1 cellular context compared by ENCODE assay signal in the genomic region with DNA sequence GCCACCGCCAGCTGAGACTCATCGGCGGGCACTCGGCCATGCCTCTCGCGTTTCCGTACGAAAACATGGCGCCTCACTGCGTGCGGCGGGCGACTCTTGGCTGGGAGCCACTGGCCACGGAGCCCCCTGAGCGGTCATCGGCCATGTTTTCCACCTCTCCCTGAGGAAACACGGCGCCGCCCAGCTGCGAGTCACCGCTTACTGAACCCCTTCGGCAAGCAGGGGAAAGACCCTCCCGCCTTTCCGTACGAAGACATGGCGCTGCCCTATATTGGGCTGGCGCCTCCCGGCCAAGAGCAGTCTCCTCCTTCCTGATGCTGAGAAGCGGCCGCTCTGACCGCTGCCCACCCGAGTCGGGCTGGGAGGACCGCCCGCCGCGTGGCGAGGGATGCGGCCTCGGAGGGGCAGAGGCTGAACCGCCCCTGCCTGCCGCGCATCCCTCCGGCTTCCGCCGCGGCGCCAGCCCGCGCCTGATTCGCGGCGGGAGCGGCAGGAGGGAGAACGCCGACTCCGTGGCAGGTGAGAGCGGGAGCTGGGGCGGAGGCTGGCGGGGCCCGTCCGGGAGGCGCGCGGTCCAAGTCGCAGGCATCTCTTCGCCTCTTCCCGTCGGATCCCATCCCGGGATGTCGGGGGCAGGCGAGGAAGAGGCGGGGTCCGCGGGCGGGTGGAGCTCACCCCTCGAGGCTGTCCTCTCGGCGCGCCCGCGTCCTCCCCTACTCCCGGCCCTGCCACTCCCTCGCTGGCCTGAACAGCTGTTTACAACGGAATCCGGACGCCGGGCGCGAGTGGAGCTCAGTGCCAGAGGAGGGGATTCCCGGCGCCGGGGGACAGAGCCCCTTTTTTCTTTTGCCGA.
TF ChIP-seq lines count a peak whose summit lies in the region.

A gene with protein sequence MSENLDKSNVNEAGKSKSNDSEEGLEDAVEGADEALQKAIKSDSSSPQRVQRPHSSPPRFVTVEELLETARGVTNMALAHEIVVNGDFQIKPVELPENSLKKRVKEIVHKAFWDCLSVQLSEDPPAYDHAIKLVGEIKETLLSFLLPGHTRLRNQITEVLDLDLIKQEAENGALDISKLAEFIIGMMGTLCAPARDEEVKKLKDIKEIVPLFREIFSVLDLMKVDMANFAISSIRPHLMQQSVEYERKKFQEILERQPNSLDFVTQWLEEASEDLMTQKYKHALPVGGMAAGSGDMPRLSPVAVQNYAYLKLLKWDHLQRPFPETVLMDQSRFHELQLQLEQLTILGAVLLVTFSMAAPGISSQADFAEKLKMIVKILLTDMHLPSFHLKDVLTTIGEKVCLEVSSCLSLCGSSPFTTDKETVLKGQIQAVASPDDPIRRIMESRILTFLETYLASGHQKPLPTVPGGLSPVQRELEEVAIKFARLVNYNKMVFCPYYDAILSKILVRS (plus strand): TSS at position 299 of the 853 bp plus-strand sequence. CDS start 4,202 bp downstream, outside the sequence.

TF ChIP-seq in K562, 482 proteins besides CTCF, POLR2A, EP300 and RAD21 (continued from another document and continues in another):
- TF ChIP-seq RBM39 (optimal IDR thresholded peaks at IDR 0.05; ENCODE audit: low read depth, low read length) (no peak), NEUROD1 (IDR thresholded peaks at IDR 0.05; ENCODE audit: borderline replicate concordance, low read depth, low read length, partially characterized antibody) (no peak), CSDE1 (IDR thresholded peaks at IDR 0.05) (peak in 1 of 2 experiments; percentile 97; a peak in 3 of 4 replicates), OTX1 (CRISPR knock-in tag; IDR thresholded peaks at IDR 0.05) (no peak), RBFOX2 (IDR thresholded peaks at IDR 0.05; ENCODE audit: low read depth, low read length) (peak; percentile 87), ZNF785 (CRISPR knock-in tag; IDR thresholded peaks at IDR 0.05) (no peak), SMAD3 (CRISPR knock-in tag; conservative IDR thresholded peaks at IDR 0.05) (no peak), KLF6 (CRISPR knock-in tag; IDR thresholded peaks at IDR 0.05; ENCODE audit: borderline replicate concordance) (no peak), NCOA6 (IDR thresholded peaks at IDR 0.05) (peak; percentile 63; the same call in 1 of the 2 replicates), HCFC1 (IDR thresholded peaks at IDR 0.05; ENCODE audit: low read depth, low read length) (peak; percentile 80), SP1 (CRISPR knock-in tag; IDR thresholded peaks at IDR 0.05) (peak; percentile 41), YY1 (IDR thresholded peaks at IDR 0.05; ENCODE audit: borderline replicate concordance in 1 of 3, control insufficient read depth in 1 of 3, extremely low read depth in 1 of 3, insufficient read depth in 3 of 3, insufficient read length in 1 of 3, insufficient replicate concordance in 2 of 3, low read depth in 1 of 3, low read length in 2 of 3) (peak; percentile 96 to 98 (median 97)), NR2C1 (IDR thresholded peaks at IDR 0.05) (peak; percentile 87), NR2C1 (tag; IDR thresholded peaks at IDR 0.05) (peak; percentile 86), NR2C2 (CRISPR knock-in tag; IDR thresholded peaks at IDR 0.05) (0 out of 2 replicates have a peak, but pooled peaks have one; percentile 15), NR2C2 (tag; IDR thresholded peaks at IDR 0.05) (peak; percentile 83), KLF10 (CRISPR knock-in tag; IDR thresholded peaks at IDR 0.05) (no peak), HDAC8 (tag; IDR thresholded peaks at IDR 0.05) (no peak), BACH1 (tag; IDR thresholded peaks at IDR 0.05) (peak; percentile 63; the same call in 1 of the 2 replicates), ARID2 (IDR thresholded peaks at IDR 0.05) (peak; percentile 58; the same call in 1 of the 2 replicates), CXXC5 (CRISPR knock-in tag; IDR thresholded peaks at IDR 0.05) (peak; percentile 70), ZNF583 (CRISPR knock-in tag; IDR thresholded peaks at IDR 0.05) (no peak)
- TF ChIP-seq, protein P1, sequence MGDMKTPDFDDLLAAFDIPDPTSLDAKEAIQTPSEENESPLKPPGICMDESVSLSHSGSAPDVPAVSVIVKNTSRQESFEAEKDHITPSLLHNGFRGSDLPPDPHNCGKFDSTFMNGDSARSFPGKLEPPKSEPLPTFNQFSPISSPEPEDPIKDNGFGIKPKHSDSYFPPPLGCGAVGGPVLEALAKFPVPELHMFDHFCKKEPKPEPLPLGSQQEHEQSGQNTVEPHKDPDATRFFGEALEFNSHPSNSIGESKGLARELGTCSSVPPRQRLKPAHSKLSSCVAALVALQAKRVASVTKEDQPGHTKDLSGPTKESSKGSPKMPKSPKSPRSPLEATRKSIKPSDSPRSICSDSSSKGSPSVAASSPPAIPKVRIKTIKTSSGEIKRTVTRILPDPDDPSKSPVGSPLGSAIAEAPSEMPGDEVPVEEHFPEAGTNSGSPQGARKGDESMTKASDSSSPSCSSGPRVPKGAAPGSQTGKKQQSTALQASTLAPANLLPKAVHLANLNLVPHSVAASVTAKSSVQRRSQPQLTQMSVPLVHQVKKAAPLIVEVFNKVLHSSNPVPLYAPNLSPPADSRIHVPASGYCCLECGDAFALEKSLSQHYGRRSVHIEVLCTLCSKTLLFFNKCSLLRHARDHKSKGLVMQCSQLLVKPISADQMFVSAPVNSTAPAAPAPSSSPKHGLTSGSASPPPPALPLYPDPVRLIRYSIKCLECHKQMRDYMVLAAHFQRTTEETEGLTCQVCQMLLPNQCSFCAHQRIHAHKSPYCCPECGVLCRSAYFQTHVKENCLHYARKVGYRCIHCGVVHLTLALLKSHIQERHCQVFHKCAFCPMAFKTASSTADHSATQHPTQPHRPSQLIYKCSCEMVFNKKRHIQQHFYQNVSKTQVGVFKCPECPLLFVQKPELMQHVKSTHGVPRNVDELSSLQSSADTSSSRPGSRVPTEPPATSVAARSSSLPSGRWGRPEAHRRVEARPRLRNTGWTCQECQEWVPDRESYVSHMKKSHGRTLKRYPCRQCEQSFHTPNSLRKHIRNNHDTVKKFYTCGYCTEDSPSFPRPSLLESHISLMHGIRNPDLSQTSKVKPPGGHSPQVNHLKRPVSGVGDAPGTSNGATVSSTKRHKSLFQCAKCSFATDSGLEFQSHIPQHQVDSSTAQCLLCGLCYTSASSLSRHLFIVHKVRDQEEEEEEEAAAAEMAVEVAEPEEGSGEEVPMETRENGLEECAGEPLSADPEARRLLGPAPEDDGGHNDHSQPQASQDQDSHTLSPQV (IDR thresholded peaks at IDR 0.05): peak; percentile 61; the same call in 1 of the 2 replicates
- TF ChIP-seq, protein P2, sequence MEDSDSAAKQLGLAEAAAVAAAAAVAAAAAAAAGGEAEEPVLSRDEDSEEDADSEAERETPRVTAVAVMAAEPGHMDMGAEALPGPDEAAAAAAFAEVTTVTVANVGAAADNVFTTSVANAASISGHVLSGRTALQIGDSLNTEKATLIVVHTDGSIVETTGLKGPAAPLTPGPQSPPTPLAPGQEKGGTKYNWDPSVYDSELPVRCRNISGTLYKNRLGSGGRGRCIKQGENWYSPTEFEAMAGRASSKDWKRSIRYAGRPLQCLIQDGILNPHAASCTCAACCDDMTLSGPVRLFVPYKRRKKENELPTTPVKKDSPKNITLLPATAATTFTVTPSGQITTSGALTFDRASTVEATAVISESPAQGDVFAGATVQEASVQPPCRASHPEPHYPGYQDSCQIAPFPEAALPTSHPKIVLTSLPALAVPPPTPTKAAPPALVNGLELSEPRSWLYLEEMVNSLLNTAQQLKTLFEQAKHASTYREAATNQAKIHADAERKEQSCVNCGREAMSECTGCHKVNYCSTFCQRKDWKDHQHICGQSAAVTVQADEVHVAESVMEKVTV (CRISPR knock-in tag; IDR thresholded peaks at IDR 0.05): no peak
- TF ChIP-seq, protein P3, sequence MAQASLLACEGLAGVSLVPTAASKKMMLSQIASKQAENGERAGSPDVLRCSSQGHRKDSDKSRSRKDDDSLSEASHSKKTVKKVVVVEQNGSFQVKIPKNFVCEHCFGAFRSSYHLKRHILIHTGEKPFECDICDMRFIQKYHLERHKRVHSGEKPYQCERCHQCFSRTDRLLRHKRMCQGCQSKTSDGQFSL (CRISPR knock-in tag; IDR thresholded peaks at IDR 0.05): no peak
- TF ChIP-seq, protein P3 (tag; IDR thresholded peaks at IDR 0.05): no peak
- TF ChIP-seq, protein P4, sequence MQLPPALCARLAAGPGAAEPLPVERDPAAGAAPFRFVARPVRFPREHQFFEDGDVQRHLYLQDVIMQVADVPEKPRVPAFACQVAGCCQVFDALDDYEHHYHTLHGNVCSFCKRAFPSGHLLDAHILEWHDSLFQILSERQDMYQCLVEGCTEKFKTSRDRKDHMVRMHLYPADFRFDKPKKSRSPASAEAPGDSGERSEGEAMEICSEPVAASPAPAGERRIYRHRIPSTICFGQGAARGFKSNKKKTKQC (CRISPR knock-in tag; IDR thresholded peaks at IDR 0.05): peak; percentile 74; the same call in 1 of the 2 replicates
- TF ChIP-seq, protein P5, sequence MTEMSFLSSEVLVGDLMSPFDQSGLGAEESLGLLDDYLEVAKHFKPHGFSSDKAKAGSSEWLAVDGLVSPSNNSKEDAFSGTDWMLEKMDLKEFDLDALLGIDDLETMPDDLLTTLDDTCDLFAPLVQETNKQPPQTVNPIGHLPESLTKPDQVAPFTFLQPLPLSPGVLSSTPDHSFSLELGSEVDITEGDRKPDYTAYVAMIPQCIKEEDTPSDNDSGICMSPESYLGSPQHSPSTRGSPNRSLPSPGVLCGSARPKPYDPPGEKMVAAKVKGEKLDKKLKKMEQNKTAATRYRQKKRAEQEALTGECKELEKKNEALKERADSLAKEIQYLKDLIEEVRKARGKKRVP (CRISPR knock-in tag; IDR thresholded peaks at IDR 0.05): no peak
- TF ChIP-seq, protein P6, sequence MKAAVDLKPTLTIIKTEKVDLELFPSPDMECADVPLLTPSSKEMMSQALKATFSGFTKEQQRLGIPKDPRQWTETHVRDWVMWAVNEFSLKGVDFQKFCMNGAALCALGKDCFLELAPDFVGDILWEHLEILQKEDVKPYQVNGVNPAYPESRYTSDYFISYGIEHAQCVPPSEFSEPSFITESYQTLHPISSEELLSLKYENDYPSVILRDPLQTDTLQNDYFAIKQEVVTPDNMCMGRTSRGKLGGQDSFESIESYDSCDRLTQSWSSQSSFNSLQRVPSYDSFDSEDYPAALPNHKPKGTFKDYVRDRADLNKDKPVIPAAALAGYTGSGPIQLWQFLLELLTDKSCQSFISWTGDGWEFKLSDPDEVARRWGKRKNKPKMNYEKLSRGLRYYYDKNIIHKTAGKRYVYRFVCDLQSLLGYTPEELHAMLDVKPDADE (conservative IDR thresholded peaks at IDR 0.05; ENCODE audit: control insufficient read depth, low read depth, low read length): peak; percentile 37; the same call in 1 of the 2 replicates
- TF ChIP-seq, protein P7, sequence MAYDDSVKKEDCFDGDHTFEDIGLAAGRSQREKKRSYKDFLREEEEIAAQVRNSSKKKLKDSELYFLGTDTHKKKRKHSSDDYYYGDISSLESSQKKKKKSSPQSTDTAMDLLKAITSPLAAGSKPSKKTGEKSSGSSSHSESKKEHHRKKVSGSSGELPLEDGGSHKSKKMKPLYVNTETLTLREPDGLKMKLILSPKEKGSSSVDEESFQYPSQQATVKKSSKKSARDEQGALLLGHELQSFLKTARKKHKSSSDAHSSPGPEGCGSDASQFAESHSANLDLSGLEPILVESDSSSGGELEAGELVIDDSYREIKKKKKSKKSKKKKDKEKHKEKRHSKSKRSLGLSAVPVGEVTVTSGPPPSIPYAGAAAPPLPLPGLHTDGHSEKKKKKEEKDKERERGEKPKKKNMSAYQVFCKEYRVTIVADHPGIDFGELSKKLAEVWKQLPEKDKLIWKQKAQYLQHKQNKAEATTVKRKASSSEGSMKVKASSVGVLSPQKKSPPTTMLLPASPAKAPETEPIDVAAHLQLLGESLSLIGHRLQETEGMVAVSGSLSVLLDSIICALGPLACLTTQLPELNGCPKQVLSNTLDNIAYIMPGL (CRISPR knock-in tag; IDR thresholded peaks at IDR 0.05): 0 out of 2 replicates have a peak, but pooled peaks have one; percentile 21
- TF ChIP-seq, protein P8, sequence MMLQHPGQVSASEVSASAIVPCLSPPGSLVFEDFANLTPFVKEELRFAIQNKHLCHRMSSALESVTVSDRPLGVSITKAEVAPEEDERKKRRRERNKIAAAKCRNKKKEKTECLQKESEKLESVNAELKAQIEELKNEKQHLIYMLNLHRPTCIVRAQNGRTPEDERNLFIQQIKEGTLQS (IDR thresholded peaks at IDR 0.05): no peak
- TF ChIP-seq, protein P8 (CRISPR knock-in tag; conservative IDR thresholded peaks at IDR 0.05): 0 out of 2 replicates have a peak, but pooled peaks have one; percentile 46
- TF ChIP-seq, protein P9, sequence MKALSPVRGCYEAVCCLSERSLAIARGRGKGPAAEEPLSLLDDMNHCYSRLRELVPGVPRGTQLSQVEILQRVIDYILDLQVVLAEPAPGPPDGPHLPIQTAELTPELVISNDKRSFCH (CRISPR knock-in tag; IDR thresholded peaks at IDR 0.05): no peak
- TF ChIP-seq, protein P9 (tag; IDR thresholded peaks at IDR 0.05): peak; percentile 88
- TF ChIP-seq, protein P10, sequence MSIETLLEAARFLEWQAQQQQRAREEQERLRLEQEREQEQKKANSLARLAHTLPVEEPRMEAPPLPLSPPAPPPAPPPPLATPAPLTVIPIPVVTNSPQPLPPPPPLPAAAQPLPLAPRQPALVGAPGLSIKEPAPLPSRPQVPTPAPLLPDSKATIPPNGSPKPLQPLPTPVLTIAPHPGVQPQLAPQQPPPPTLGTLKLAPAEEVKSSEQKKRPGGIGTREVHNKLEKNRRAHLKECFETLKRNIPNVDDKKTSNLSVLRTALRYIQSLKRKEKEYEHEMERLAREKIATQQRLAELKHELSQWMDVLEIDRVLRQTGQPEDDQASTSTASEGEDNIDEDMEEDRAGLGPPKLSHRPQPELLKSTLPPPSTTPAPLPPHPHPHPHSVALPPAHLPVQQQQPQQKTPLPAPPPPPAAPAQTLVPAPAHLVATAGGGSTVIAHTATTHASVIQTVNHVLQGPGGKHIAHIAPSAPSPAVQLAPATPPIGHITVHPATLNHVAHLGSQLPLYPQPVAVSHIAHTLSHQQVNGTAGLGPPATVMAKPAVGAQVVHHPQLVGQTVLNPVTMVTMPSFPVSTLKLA (conservative IDR thresholded peaks at IDR 0.05): peak; percentile 60 to 68; a peak in 3 of 4 replicates
- TF ChIP-seq, protein P11, sequence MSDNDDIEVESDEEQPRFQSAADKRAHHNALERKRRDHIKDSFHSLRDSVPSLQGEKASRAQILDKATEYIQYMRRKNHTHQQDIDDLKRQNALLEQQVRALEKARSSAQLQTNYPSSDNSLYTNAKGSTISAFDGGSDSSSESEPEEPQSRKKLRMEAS (CRISPR knock-in tag; IDR thresholded peaks at IDR 0.05): peak; percentile 76
- TF ChIP-seq, protein P12, sequence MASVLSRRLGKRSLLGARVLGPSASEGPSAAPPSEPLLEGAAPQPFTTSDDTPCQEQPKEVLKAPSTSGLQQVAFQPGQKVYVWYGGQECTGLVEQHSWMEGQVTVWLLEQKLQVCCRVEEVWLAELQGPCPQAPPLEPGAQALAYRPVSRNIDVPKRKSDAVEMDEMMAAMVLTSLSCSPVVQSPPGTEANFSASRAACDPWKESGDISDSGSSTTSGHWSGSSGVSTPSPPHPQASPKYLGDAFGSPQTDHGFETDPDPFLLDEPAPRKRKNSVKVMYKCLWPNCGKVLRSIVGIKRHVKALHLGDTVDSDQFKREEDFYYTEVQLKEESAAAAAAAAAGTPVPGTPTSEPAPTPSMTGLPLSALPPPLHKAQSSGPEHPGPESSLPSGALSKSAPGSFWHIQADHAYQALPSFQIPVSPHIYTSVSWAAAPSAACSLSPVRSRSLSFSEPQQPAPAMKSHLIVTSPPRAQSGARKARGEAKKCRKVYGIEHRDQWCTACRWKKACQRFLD (CRISPR knock-in tag; IDR thresholded peaks at IDR 0.05): peak; percentile 65; the same call in 1 of the 2 replicates
